ENCODE assay signal across 9 cellular contexts in genomic region chrX:111445485-111445884, GRCh38. TPM values are rescaled to one million over a fixed set of nuclear protein-coding genes. Genes with fewer than 3 reads are reported as not detected.
DNase-seq lines count a peak whose midpoint lies in the region; ATAC-seq and TF ChIP-seq lines count a peak whose summit lies in the region.
"Had no signal": no experiment of that assay in that cellular context is flagged by ENCODE, and none has a peak within 500 bp of the region (broad histone marks: within the 10 kb centered on the region; RNA-seq: fewer than 3 reads in every experiment).

No MANE protein-coding gene starts in this region.

- no peak overlapping the region for H3K4me3 Mint-ChIP-seq in T-helper 17 cell
- H3K4me3 Mint-ChIP-seq: central memory CD8-positive, alpha-beta T cell had no signal

- H3F3A ChIP-seq in neural cell (ENCODE audit: insufficient read depth, low read length, poor library complexity, severe bottlenecking), result no peaks in the 10 kb centered on the region

- peak; percentile 77 for TF ChIP-seq RAD21 in neural cell (conservative IDR thresholded peaks at IDR 0.05)

- intact Hi-C loops in dorsolateral prefrontal cortex (cut with DNase I), result loop anchor here (10.0 kb wide), 2 partner anchors 181 to 281 kb away; no protein-coding TSS in a partner anchor

- DNase-seq in A172 (ENCODE audit: low spot score) (peak; percentile 2), GM10266 (ENCODE audit: extremely low spot score) (peak; percentile 2), NOMO-1 treated with dmso at 0.1 percent for 144 hours (lab: John Stamatoyannopoulos, UW; ENCODE audit: unreplicated experiment) (peak; percentile 11), dorsolateral prefrontal cortex (no peak), HuH-7.5 (ENCODE audit: low spot score) (no peak), T-helper 17 cell (no peak)

- H2AFZ ChIP-seq in neural cell (ENCODE audit: low read depth, low read length), result no peak overlapping the region

- H3K4me1 Mint-ChIP-seq in T-helper 17 cell, result peaks cover 3% of the 10 kb centered on the region
- H3K4me1 Mint-ChIP-seq: central memory CD8-positive, alpha-beta T cell had no signal

- H3K27ac ChIP-seq in dorsolateral prefrontal cortex (no peak overlapping the region), neural cell (ENCODE audit: low read length) (peak overlapping the region; percentile 45)

- H3K27me3 Mint-ChIP-seq in T-helper 17 cell, result peaks cover 5% of the 10 kb centered on the region

- H3K27me3 ChIP-seq in dorsolateral prefrontal cortex, result peaks cover 0 to 88% (median 33%) of the 10 kb centered on the region in 45 donors
- no peaks in the 10 kb centered on the region for H3K27me3 ChIP-seq in neural cell (ENCODE audit: insufficient read depth, low read depth, low read length)

- no peaks in the 10 kb centered on the region for H3K36me3 Mint-ChIP-seq in T-helper 17 cell (ENCODE audit: low read depth)

- H3K36me3 ChIP-seq in neural cell (ENCODE audit: insufficient read depth, low read length), result no peaks in the 10 kb centered on the region

- H3K4me3 ChIP-seq in dorsolateral prefrontal cortex (peak overlapping the region in 1 of 59 donors; percentile 30), neural cell (ENCODE audit: low read length) (no peak overlapping the region)

- H4K20me1 ChIP-seq in neural cell (ENCODE audit: insufficient read depth), result no peaks in the 10 kb centered on the region

- no peaks in the 10 kb centered on the region for H3K9me3 ChIP-seq in neural cell (ENCODE audit: low read length)
- H3K9me3 ChIP-seq in T-helper 17 cell (ENCODE audit: control insufficient read depth, low read length, poor library complexity, severe bottlenecking), result no peaks in the 10 kb centered on the region

- TF ChIP-seq CTCF in GM10266 (IDR thresholded peaks at IDR 0.05; ENCODE audit: control insufficient read depth, insufficient read depth, low read depth, missing control alignments), result peak; percentile 35
- peak; percentile 32 to 85 (median 69) for TF ChIP-seq CTCF in dorsolateral prefrontal cortex (IDR thresholded peaks at IDR 0.05 in 54 of 56, conservative IDR thresholded peaks at IDR 0.05 in 2 of 56; ENCODE audit: low read depth in 1 of 56, partially characterized antibody in 56 of 56)
- peak; percentile 77 for TF ChIP-seq CTCF in neural cell (IDR thresholded peaks at IDR 0.05; ENCODE audit: poor library complexity, severe bottlenecking)

- H3K4me2 ChIP-seq in neural cell (ENCODE audit: low read length), result no peak overlapping the region

- peak overlapping the region; percentile 41 for H3K9ac ChIP-seq in neural cell (ENCODE audit: low read length)

- TF ChIP-seq EP300 in neural cell (conservative IDR thresholded peaks at IDR 0.05; ENCODE audit: poor library complexity, severe bottlenecking), result no peak

- no peaks in the 10 kb centered on the region for H3K79me2 ChIP-seq in neural cell (replicated peaks; ENCODE audit: insufficient read depth, low read length)

- ATAC-seq in HG03469 (IDR thresholded peaks at IDR 0.05; ENCODE audit: unreplicated experiment) (peak; percentile 65), T-helper 17 cell (no peak)

- H3K9me2 ChIP-seq in neural cell (ENCODE audit: insufficient read depth, low read length), result no peaks in the 10 kb centered on the region

- no peak overlapping the region for H3K27ac Mint-ChIP-seq in T-helper 17 cell

TF ChIP-seq in neural cell, 6 proteins besides CTCF, POLR2A, EP300 and RAD21:
- TF ChIP-seq EZH2 (IDR thresholded peaks at IDR 0.05; ENCODE audit: borderline replicate concordance, insufficient read depth, low read length, poor library complexity, severe bottlenecking), result no peak
- peak; percentile 77 for TF ChIP-seq SMC3 (conservative IDR thresholded peaks at IDR 0.05; ENCODE audit: poor library complexity)

RNA-seq across cellular contexts. Expression of gene DCX, which starts 33.5 kb away (rescaled TPM):
- total RNA-seq in A172 (2014; rRNA removed; shearing (Covaris generic)), result not detected in 2 replicates
- 10 to 100 TPM in 102 of 120 experiments, 1 to 10 TPM in 18; 4.9 to 22.9 (median 13.7) TPM for total RNA-seq in dorsolateral prefrontal cortex
- polyA plus RNA-seq in neural cell, result 180 and 206 TPM in 2 replicates
- 745 and 1,009 TPM in 2 replicates for polyA minus RNA-seq in neural cell
- total RNA-seq in T-helper 17 cell, result not detected

Comparison
In these comparisons a context has a peak if more than half of its experiments do, and no peak if none do; other contexts are left out.
1. DNase-seq: peak in A172 (single experiment), GM10266 (single experiment) and NOMO-1 treated with dmso at 0.1 percent for 144 hours (single experiment); none in dorsolateral prefrontal cortex (0 of 10), HuH-7.5 (single experiment) and T-helper 17 cell (0 of 3).
2. Peak in every context shown above with its lines, with median percentiles within 50 percentile points of each other: CTCF ChIP-seq.